31 cellular contexts compared by ENCODE assay signal in genomic region chr21:35465750-35466149, GRCh38.
"Had no signal": no experiment of that assay in that cellular context is flagged by ENCODE, and none has a peak within 500 bp of the region (broad histone marks: within the 10 kb centered on the region; RNA-seq: fewer than 3 reads in every experiment).

No MANE protein-coding gene starts in this region.

- H3K4me3 Mint-ChIP-seq: activated CD4-positive, alpha-beta memory T cell treated with anti-CD3 and anti-CD28 coated beads for 36 hours; activated CD4-positive, alpha-beta T cell treated with anti-CD3 and anti-CD28 coated beads for 36 hours; activated CD4-positive, alpha-beta T cell treated with anti-CD3 and anti-CD28 coated beads, Interleukin-2, amount 10 ng/mL, durations not matched to agents 24 days and 14 days; activated CD8-positive, alpha-beta memory T cell treated with anti-CD3 and anti-CD28 coated beads, Interleukin-2, amount 10 ng/mL, durations not matched to agents 7 days and 5 days; activated CD8-positive, alpha-beta T cell treated with anti-CD3 and anti-CD28 coated beads, Interleukin-2, amount 10 ng/mL, durations not matched to agents 7 days and 5 days; activated naive CD4-positive, alpha-beta T cell treated with anti-CD3 and anti-CD28 coated beads, Interleukin-2, amount 10 ng/mL, durations not matched to agents 7 days and 5 days; activated naive CD8-positive, alpha-beta T cell treated with anti-CD3 and anti-CD28 coated beads for 36 hours; activated naive CD8-positive, alpha-beta T cell treated with anti-CD3 and anti-CD28 coated beads, Interleukin-2, amount 50 U/mL, for 24 hours; activated T-helper 1 cell treated with anti-CD3 and anti-CD28 coated beads, Interleukin-12 subunit alpha, Interleukin-12 subunit beta, Interleukin-2, Interleukin-4 antibody, amounts not matched to agents 30 ng/mL and 10 ng/mL and 1 ng/mL, durations not matched to agents 14 hours and 24 hours and 36 hours; T-helper 17 cell; T-helper 2 cell treated with Interferon-gamma antibody and Interleukin-4, amounts not matched to agents 5 μg/mL and 100 μg/mL, for 36 hours had no signal

- H3K27me3 Mint-ChIP-seq: activated CD4-positive, alpha-beta memory T cell treated with anti-CD3 and anti-CD28 coated beads for 36 hours; activated CD4-positive, alpha-beta T cell treated with anti-CD3 and anti-CD28 coated beads for 36 hours; activated CD4-positive, alpha-beta T cell treated with anti-CD3 and anti-CD28 coated beads, Interleukin-2, amount 10 ng/mL, durations not matched to agents 24 days and 14 days; activated naive CD4-positive, alpha-beta T cell treated with anti-CD3 and anti-CD28 coated beads, Interleukin-2, amount 10 ng/mL, durations not matched to agents 7 days and 5 days; activated naive CD8-positive, alpha-beta T cell treated with anti-CD3 and anti-CD28 coated beads for 36 hours; activated naive CD8-positive, alpha-beta T cell treated with anti-CD3 and anti-CD28 coated beads, Interleukin-2, amount 50 U/mL, for 24 hours had no signal

- H3K27ac ChIP-seq: adrenal gland, body of pancreas, epithelial cell of prostate, esophagus squamous epithelium had no signal

- H3K4me1 ChIP-seq: adrenal gland, body of pancreas, esophagus squamous epithelium had no signal

- ATAC-seq: activated CD4-positive, alpha-beta T cell treated with anti-CD3 and anti-CD28 coated beads for 36 hours; activated CD8-positive, alpha-beta memory T cell treated with anti-CD3 and anti-CD28 coated beads, Interleukin-2, amount 10 ng/mL, durations not matched to agents 7 days and 5 days; activated CD8-positive, alpha-beta T cell treated with anti-CD3 and anti-CD28 coated beads, Interleukin-2, amount 10 ng/mL, durations not matched to agents 7 days and 5 days; activated naive CD8-positive, alpha-beta T cell treated with anti-CD3 and anti-CD28 coated beads, Interleukin-2, amount 50 U/mL, for 24 hours; body of pancreas; T-helper 17 cell had no signal

- H3K4me1 Mint-ChIP-seq: activated CD4-positive, alpha-beta T cell treated with anti-CD3 and anti-CD28 coated beads for 36 hours; activated CD8-positive, alpha-beta memory T cell treated with anti-CD3 and anti-CD28 coated beads, Interleukin-2, amount 10 ng/mL, durations not matched to agents 7 days and 5 days; activated naive CD8-positive, alpha-beta T cell treated with anti-CD3 and anti-CD28 coated beads for 36 hours; activated naive CD8-positive, alpha-beta T cell treated with anti-CD3 and anti-CD28 coated beads, Interleukin-2, amount 50 U/mL, for 24 hours; T-helper 17 cell had no signal

- H3K36me3 Mint-ChIP-seq: activated CD4-positive, alpha-beta memory T cell treated with anti-CD3 and anti-CD28 coated beads for 36 hours; activated CD8-positive, alpha-beta memory T cell treated with anti-CD3 and anti-CD28 coated beads, Interleukin-2, amount 10 ng/mL, durations not matched to agents 7 days and 5 days; activated naive CD8-positive, alpha-beta T cell treated with anti-CD3 and anti-CD28 coated beads for 36 hours had no signal

- H3K27ac Mint-ChIP-seq: activated CD4-positive, alpha-beta memory T cell treated with anti-CD3 and anti-CD28 coated beads for 36 hours; activated CD4-positive, alpha-beta T cell treated with anti-CD3 and anti-CD28 coated beads for 36 hours; activated CD4-positive, alpha-beta T cell treated with anti-CD3 and anti-CD28 coated beads, Interleukin-2, amount 10 ng/mL, durations not matched to agents 24 days and 14 days; activated CD8-positive, alpha-beta memory T cell treated with anti-CD3 and anti-CD28 coated beads, Interleukin-2, amount 10 ng/mL, durations not matched to agents 7 days and 5 days; activated CD8-positive, alpha-beta T cell treated with anti-CD3 and anti-CD28 coated beads, Interleukin-2, amount 10 ng/mL, durations not matched to agents 7 days and 5 days; activated naive CD4-positive, alpha-beta T cell treated with anti-CD3 and anti-CD28 coated beads, Interleukin-2, amount 10 ng/mL, durations not matched to agents 7 days and 5 days; activated naive CD8-positive, alpha-beta T cell treated with anti-CD3 and anti-CD28 coated beads for 36 hours; activated naive CD8-positive, alpha-beta T cell treated with anti-CD3 and anti-CD28 coated beads, Interleukin-2, amount 50 U/mL, for 24 hours; activated T-helper 1 cell treated with anti-CD3 and anti-CD28 coated beads, Interleukin-12 subunit alpha, Interleukin-12 subunit beta, Interleukin-2, Interleukin-4 antibody, amounts not matched to agents 30 ng/mL and 10 ng/mL and 1 ng/mL, durations not matched to agents 14 hours and 24 hours and 36 hours; activated T-helper 2 cell treated with anti-CD3 and anti-CD28 coated beads, Interferon-gamma antibody, Interleukin-2, Interleukin-4, amounts not matched to agents 10 μg/mL and 5 μg/mL and 100 μg/mL, durations not matched to agents 14 hours and 24 hours and 36 hours; T-helper 17 cell; T-helper 2 cell treated with Interferon-gamma antibody and Interleukin-4, amounts not matched to agents 5 μg/mL and 100 μg/mL, for 36 hours had no signal

- H3K27me3 ChIP-seq: adrenal gland, body of pancreas, esophagus squamous epithelium had no signal

- DNase-seq: activated CD4-positive, alpha-beta memory T cell treated with anti-CD3 and anti-CD28 coated beads for 36 hours; activated CD4-positive, alpha-beta T cell treated with anti-CD3 and anti-CD28 coated beads for 36 hours; activated CD4-positive, alpha-beta T cell treated with anti-CD3 and anti-CD28 coated beads, Interleukin-2, amount 10 ng/mL, durations not matched to agents 24 days and 14 days; activated CD4-positive, CD25-positive, alpha-beta regulatory T cell; activated CD4-positive, CD25-positive, alpha-beta regulatory T cell treated with anti-CD3 and anti-CD28 coated beads, Interleukin-2, amount 50 U/mL, for 72 hours; activated CD8-positive, alpha-beta memory T cell treated with anti-CD3 and anti-CD28 coated beads, Interleukin-2, amount 10 ng/mL, durations not matched to agents 7 days and 5 days; activated CD8-positive, alpha-beta memory T cell treated with anti-CD3 and anti-CD28 coated beads, Interleukin-2, amount 50 U/mL, for 4 hours; activated CD8-positive, alpha-beta T cell treated with anti-CD3 and anti-CD28 coated beads, Interleukin-2, amount 10 ng/mL, durations not matched to agents 7 days and 5 days; activated gamma-delta T cell; activated naive CD4-positive, alpha-beta T cell; activated naive CD4-positive, alpha-beta T cell treated with anti-CD3 and anti-CD28 coated beads, Interleukin-2, amount 10 ng/mL, durations not matched to agents 7 days and 5 days; activated naive CD8-positive, alpha-beta T cell treated with anti-CD3 and anti-CD28 coated beads for 36 hours; activated naive CD8-positive, alpha-beta T cell treated with anti-CD3 and anti-CD28 coated beads, Interleukin-2, amount 50 U/mL, for 24 hours; activated T-cell treated with anti-CD3 and anti-CD28 coated beads, Interleukin-2, amount 50 U/mL, for 1 hour; activated T-cell treated with anti-CD3 and anti-CD28 coated beads, Interleukin-2, amount 50 U/mL, for 48 hours; amygdala; aorta; body of pancreas; caudate nucleus; cortex of kidney; effector CD8-positive, alpha-beta T cell; esophagus squamous epithelium; head of caudate nucleus; T-helper 1 cell; T-helper 17 cell; T1000 had no signal

- H3K4me3 ChIP-seq: adrenal gland, body of pancreas, esophagus squamous epithelium had no signal

- H3K9me3 ChIP-seq: adrenal gland, body of pancreas, esophagus squamous epithelium had no signal

- H3K36me3 ChIP-seq: adrenal gland, esophagus squamous epithelium had no signal
